ENCODE assay signal across 20 cellular contexts in genomic region chr14:50601405-50601804, GRCh38. TPM values are rescaled to one million over a fixed set of nuclear protein-coding genes. Genes with fewer than 3 reads are reported as not detected.
A peak's percentile ranks its signal among the peaks of the same experiment; 100 is the strongest.
DNase-seq lines count a peak whose midpoint lies in the region; ATAC-seq, FAIRE-seq and TF ChIP-seq lines count a peak whose summit lies in the region.
"Had no signal": no experiment of that assay in that cellular context is flagged by ENCODE, and none has a peak within 500 bp of the region (broad histone marks: within the 10 kb centered on the region; RNA-seq: fewer than 3 reads in every experiment).

No MANE protein-coding gene starts in this region.

- intact Hi-C loops in OCI-LY7 (cut with micrococcal nuclease; ENCODE audit: unreplicated experiment), result loop anchor here (2.0 to 10.0 kb wide), 2 partner anchors 259 to 613 kb away; no protein-coding TSS in a partner anchor

- DNase-seq in GM19239 (ENCODE audit: insufficient read length, low spot score), result no peak
- DNase-seq in OCI-LY7 (ENCODE audit: low spot score), result no peak
- DNase-seq in H1 (ENCODE audit: low read depth in 1 of 2, low spot score in 2 of 2), result no peak
- DNase-seq in trophoblast cell, result peak; percentile 15 to 83
- no peak for DNase-seq in hepatocyte (ENCODE audit: low spot score)
- no peak for DNase-seq in NOMO-1 treated with DMSO at 0.1 percent for 48 hours (lab: John Stamatoyannopoulos, UW; ENCODE audit: unreplicated experiment)
- DNase-seq: activated naive CD4-positive, alpha-beta T cell treated with anti-CD3 and anti-CD28 coated beads for 36 hours; activated T-cell treated with anti-CD3 and anti-CD28 coated beads, Interleukin-2, amount 50 U/mL, for 24 hours; aorta; CD8-positive, alpha-beta T cell; effector memory CD4-positive, alpha-beta T cell; heart left ventricle; left ventricle myocardium inferior; NCI-H1105; NCI-H526 treated with DMSO at 0.1 percent for 48 hours; posterior cingulate gyrus; sigmoid colon had no signal

- FAIRE-seq in GM19239 (lab: Jason Lieb, UNC) (peak; percentile 11), H1 (lab: Jason Lieb, UNC) (no peak)

- ATAC-seq in HG03460 (IDR thresholded peaks at IDR 0.05; ENCODE audit: unreplicated experiment), result no peak
- ATAC-seq: CD8-positive, alpha-beta T cell; stimulated activated effector memory CD8-positive, alpha-beta T cell treated with anti-CD3 and anti-CD28 coated beads, Interleukin-12 subunit alpha, Interleukin-12 subunit beta, amount 100 ng/mL, for 72 hours had no signal

- H3K4me1 ChIP-seq in OCI-LY7 (ENCODE audit: insufficient read depth, low read length, poor library complexity, severe bottlenecking), result no peaks in the 10 kb centered on the region
- H3K4me1 ChIP-seq in H1 (replicated peaks in 1 of 4; ENCODE audit: control insufficient read depth in 3 of 4, insufficient read depth in 4 of 4, low read length in 3 of 4), result peaks cover 0 to 4% (median 0%) of the 10 kb centered on the region in 4 experiments; a peak in 1 of 7 replicates
- H3K4me1 ChIP-seq in trophoblast cell (ENCODE audit: control insufficient read depth in 1 of 2, insufficient read depth in 2 of 2, low read length in 2 of 2), result no peaks in the 10 kb centered on the region
- peaks cover 4% of the 10 kb centered on the region for H3K4me1 ChIP-seq in hepatocyte (ENCODE audit: insufficient read depth)
- H3K4me1 ChIP-seq: sigmoid colon had no signal

- H3K14ac ChIP-seq in H1 (ENCODE audit: insufficient read length), result no peak overlapping the region
- H3K14ac ChIP-seq in trophoblast cell (ENCODE audit: low read length), result no peak overlapping the region

- H3K27me3 ChIP-seq in H1 (replicated peaks in 1 of 4; ENCODE audit: control insufficient read depth in 3 of 4, extremely low read depth in 1 of 4, insufficient read depth in 3 of 4, low read length in 3 of 4) (no peaks in the 10 kb centered on the region), trophoblast cell (ENCODE audit: insufficient read depth, low read length) (no peaks in the 10 kb centered on the region), hepatocyte (no peaks in the 10 kb centered on the region)
- H3K27me3 ChIP-seq: heart left ventricle, sigmoid colon had no signal

- BruUV-seq in OCI-LY7 (replicated peaks; lab: Mats Ljungman, UMichigan), result no TSS peak

- WGBS in H1 (ENCODE audit: extremely low coverage in 1 of 2, insufficient coverage in 1 of 2, insufficient read length in 1 of 2, insufficient replicate concordance in 2 of 2, low coverage in 1 of 2, low lambda C conversion rate in 2 of 2, missing lambda C conversion rate in 1 of 2), 2 experiments, result 80% methylated on average over 2 of the region's 2 CpGs; no CpG with 5 or more reads in 1 of the 2 experiments
- WGBS in trophoblast cell (ENCODE audit: extremely low coverage, insufficient coverage, insufficient read length), result no CpG with 5 or more reads among the region's 2 CpGs
- 97% methylated on average over 2 of the region's 2 CpGs for WGBS in hepatocyte (ENCODE audit: low lambda C conversion rate, missing lambda C conversion rate)

- no peak overlapping the region for H4K91ac ChIP-seq in H1 (replicated peaks; ENCODE audit: insufficient read length, low read length)
- H4K91ac ChIP-seq in trophoblast cell (ENCODE audit: low read depth, low read length), result no peak overlapping the region

- no peak for TF ChIP-seq RAD21 in H1 (IDR thresholded peaks at IDR 0.05 in 1 of 2, conservative IDR thresholded peaks at IDR 0.05 in 1 of 2; ENCODE audit: low read depth in 2 of 2, low read length in 2 of 2)

- H3K4me3 ChIP-seq in OCI-LY7 (ENCODE audit: low read depth, low read length, poor library complexity, severe bottlenecking), result no peak overlapping the region
- H3K4me3 ChIP-seq in H1 (ENCODE audit: extremely low read depth in 1 of 4, insufficient read depth in 2 of 4, low read depth in 3 of 4, low read length in 4 of 4), result no peak overlapping the region
- H3K4me3 ChIP-seq in trophoblast cell (ENCODE audit: low read depth, low read length), result no peak overlapping the region
- H3K4me3 ChIP-seq in hepatocyte, result no peak overlapping the region
- H3K4me3 ChIP-seq: left ventricle myocardium inferior, sigmoid colon, thoracic aorta had no signal

- H3K18ac ChIP-seq in H1 (ENCODE audit: extremely low read depth, low read length), result no peak overlapping the region
- no peak overlapping the region for H3K18ac ChIP-seq in trophoblast cell (ENCODE audit: low read length)

- H2BK5ac ChIP-seq in H1 (ENCODE audit: low read depth, low read length), result no peak overlapping the region
- H2BK5ac ChIP-seq in trophoblast cell (ENCODE audit: low read depth, low read length, poor library complexity), result no peak overlapping the region

- no peak for TF ChIP-seq CTCF in OCI-LY7 (conservative IDR thresholded peaks at IDR 0.05; ENCODE audit: low read length)
- TF ChIP-seq CTCF in H1 (IDR thresholded peaks at IDR 0.05; ENCODE audit: control extremely low read depth in 1 of 3, insufficient read depth in 1 of 3, low read depth in 1 of 3, low read length in 3 of 3), result no peak
- no peak for TF ChIP-seq CTCF in hepatocyte (IDR thresholded peaks at IDR 0.05; ENCODE audit: poor library complexity)

- H4K8ac ChIP-seq in H1 (ENCODE audit: extremely low read depth, insufficient read depth, low read length) (no peak overlapping the region), trophoblast cell (ENCODE audit: low read depth, low read length) (no peak overlapping the region)

- H2AK5ac ChIP-seq in H1 (ENCODE audit: low read depth, low read length) (no peak overlapping the region), trophoblast cell (ENCODE audit: low read length) (no peak overlapping the region)

- no peak overlapping the region for H2BK120ac ChIP-seq in H1 (replicated peaks; ENCODE audit: low read depth, low read length)
- peak overlapping the region; percentile 43 for H2BK120ac ChIP-seq in trophoblast cell (ENCODE audit: insufficient read depth, low read length, poor library complexity)

- no peaks in the 10 kb centered on the region for H3K36me3 ChIP-seq in OCI-LY7 (ENCODE audit: insufficient read depth, low read length)
- no peaks in the 10 kb centered on the region for H3K36me3 ChIP-seq in H1 (ENCODE audit: control insufficient read depth in 2 of 4, insufficient read depth in 4 of 4, low read length in 3 of 4)
- H3K36me3 ChIP-seq in trophoblast cell (ENCODE audit: control insufficient read depth in 1 of 2, insufficient read depth in 2 of 2, low read length in 2 of 2), result no peaks in the 10 kb centered on the region
- H3K36me3 ChIP-seq in hepatocyte (replicated peaks; ENCODE audit: insufficient read depth, low read depth), result no peaks in the 10 kb centered on the region
- H3K36me3 ChIP-seq: heart left ventricle, left ventricle myocardium inferior, thoracic aorta had no signal

- TF ChIP-seq POLR2A in H1 (IDR thresholded peaks at IDR 0.05; ENCODE audit: control extremely low read depth in 1 of 2, low read depth in 2 of 2, low read length in 2 of 2), result no peak

- no peak overlapping the region for H2BK15ac ChIP-seq in H1 (ENCODE audit: low read length)

- TF ChIP-seq EP300 in H1 (IDR thresholded peaks at IDR 0.05; ENCODE audit: borderline replicate concordance in 1 of 2, low read depth in 2 of 2, low read length in 2 of 2), result no peak

- H2BK12ac ChIP-seq in H1 (ENCODE audit: low read depth, low read length) (no peak overlapping the region), trophoblast cell (ENCODE audit: low read length) (no peak overlapping the region)

- H3K4ac ChIP-seq in H1 (replicated peaks; ENCODE audit: insufficient read length, low read depth, low read length) (no peak overlapping the region), trophoblast cell (ENCODE audit: low read depth, low read length) (no peak overlapping the region)

- H3K9me3 ChIP-seq in OCI-LY7 (ENCODE audit: low read length), result no peaks in the 10 kb centered on the region
- H3K9me3 ChIP-seq in H1 (ENCODE audit: insufficient read depth in 2 of 2, low read depth in 1 of 2, low read length in 1 of 2), result no peaks in the 10 kb centered on the region
- no peaks in the 10 kb centered on the region for H3K9me3 ChIP-seq in trophoblast cell (ENCODE audit: insufficient read depth, low read depth, low read length)
- no peaks in the 10 kb centered on the region for H3K9me3 ChIP-seq in hepatocyte (ENCODE audit: low read depth)
- H3K9me3 ChIP-seq: heart left ventricle, left ventricle myocardium inferior, sigmoid colon, thoracic aorta had no signal

- CTCF ChIA-PET in OCI-LY7 (lab: Charles Lee; ENCODE audit: unreplicated experiment), result interaction anchor here (0.7 to 1.1 kb wide), 2 partner anchors 22 to 190 kb away, joined by 3 read pairs; no protein-coding TSS in a partner anchor
- CTCF ChIA-PET in H1 (lab: Charles Lee; ENCODE audit: partially characterized antibody), result interaction anchor here (0.6 to 7.0 kb wide), 19 partner anchors 10 to 258 kb away, joined by 3 to 65 read pairs (median 3); no protein-coding TSS in a partner anchor

- H3K9me2 ChIP-seq in OCI-LY7 (ENCODE audit: insufficient read depth, low read length) (no peaks in the 10 kb centered on the region), hepatocyte (replicated peaks; ENCODE audit: insufficient read depth) (no peaks in the 10 kb centered on the region)

- no peaks in the 10 kb centered on the region for H3K79me1 ChIP-seq in H1 (ENCODE audit: low read depth, low read length)
- H3K79me1 ChIP-seq in trophoblast cell (ENCODE audit: low read length), result peaks cover 2% of the 10 kb centered on the region

- H3K4me2 ChIP-seq in OCI-LY7 (ENCODE audit: low read length) (no peak overlapping the region), H1 (ENCODE audit: insufficient read depth in 1 of 2, low read depth in 2 of 2, low read length in 2 of 2) (no peak overlapping the region), trophoblast cell (ENCODE audit: low read length) (no peak overlapping the region), hepatocyte (no peak overlapping the region)

- H3K23ac ChIP-seq in H1 (ENCODE audit: insufficient read length) (no peak overlapping the region), trophoblast cell (ENCODE audit: low read length) (no peak overlapping the region)

- no peaks in the 10 kb centered on the region for H3K79me2 ChIP-seq in OCI-LY7 (ENCODE audit: insufficient read depth, low read depth, low read length)
- H3K79me2 ChIP-seq in H1 (ENCODE audit: control insufficient read depth in 1 of 2, insufficient read depth in 2 of 2, low read length in 2 of 2), result no peaks in the 10 kb centered on the region
- H3K79me2 ChIP-seq in trophoblast cell (ENCODE audit: control insufficient read depth, insufficient read depth, low read length, poor library complexity), result no peaks in the 10 kb centered on the region
- H3K79me2 ChIP-seq in hepatocyte, result no peaks in the 10 kb centered on the region

- no peak overlapping the region for H3K56ac ChIP-seq in H1 (replicated peaks; ENCODE audit: insufficient read length, low read depth, low read length)

- H4K20me1 ChIP-seq in OCI-LY7 (ENCODE audit: insufficient read depth, low read length) (no peaks in the 10 kb centered on the region), H1 (replicated peaks in 1 of 2; ENCODE audit: control insufficient read depth in 1 of 2, insufficient read depth in 2 of 2, low read length in 2 of 2) (no peaks in the 10 kb centered on the region), hepatocyte (ENCODE audit: insufficient read depth, poor library complexity, severe bottlenecking) (no peaks in the 10 kb centered on the region)

- H3K27ac ChIP-seq in OCI-LY7 (ENCODE audit: low read depth, low read length, poor library complexity, severe bottlenecking) (no peak overlapping the region), H1 (ENCODE audit: low read depth, low read length) (no peak overlapping the region), trophoblast cell (ENCODE audit: low read depth, low read length) (no peak overlapping the region), hepatocyte (no peak overlapping the region)
- H3K27ac ChIP-seq: heart left ventricle, left ventricle myocardium inferior, sigmoid colon, thoracic aorta had no signal

- H2AFZ ChIP-seq in OCI-LY7 (ENCODE audit: low read length), result 0 out of 2 replicates have a peak overlapping the region, but pooled peaks have one; percentile 12
- no peak overlapping the region for H2AFZ ChIP-seq in H1 (ENCODE audit: low read length)
- H2AFZ ChIP-seq in trophoblast cell (ENCODE audit: insufficient read depth, low read length, poor library complexity), result no peak overlapping the region
- H2AFZ ChIP-seq in hepatocyte, result no peak overlapping the region

- H3K9ac ChIP-seq in H1 (replicated peaks in 1 of 4; ENCODE audit: extremely low read depth in 1 of 4, low read depth in 3 of 4, low read length in 3 of 4) (no peak overlapping the region), trophoblast cell (ENCODE audit: low read length) (no peak overlapping the region)

- no peak overlapping the region for H2BK20ac ChIP-seq in H1 (ENCODE audit: low read length)

- no peak overlapping the region for H4K12ac ChIP-seq in trophoblast cell (ENCODE audit: low read depth, low read length)

- H3K23me2 ChIP-seq in H1 (ENCODE audit: low read depth, low read length), result no peaks in the 10 kb centered on the region; the same call in 1 of the 2 replicates

- POLR2A ChIA-PET in OCI-LY7 (lab: Charles Lee) (interaction anchor here (0.6 to 1.3 kb wide), 5 partner anchors 15 to 409 kb away, joined by 3 to 14 read pairs (median 4); no protein-coding TSS in a partner anchor), H1 (lab: Charles Lee; ENCODE audit: partially characterized antibody) (interaction anchor here (0.6 to 0.8 kb wide), 4 partner anchors 41 to 1016 kb away, joined by 3 read pairs; partner anchors contain the start of genes ATL1 and SAV1)

- peak overlapping the region; percentile 60 for H4K5ac ChIP-seq in H1 (ENCODE audit: insufficient read length, low read depth, low read length)

RNA-seq across cellular contexts. Expression of gene ATL1, which starts 41.5 kb away (rescaled TPM):
- 0.28 and 0.82 TPM in 2 replicates for total RNA-seq in OCI-LY7 (2014; rRNA removed; shearing (Covaris generic))
- total RNA-seq in OCI-LY7 (2022), result 1.1 and 1.6 TPM in 2 replicates
- total RNA-seq in H1 (2021; fragmentation: NEBNext Ultra II Directional; extraction: Animal tissue kit (Norgen Biotek cat#: 25700)), result 4.2 and 5.9 TPM in 2 replicates
- 2.1 and 4.0 TPM in 2 replicates for polyA plus RNA-seq in H1 (2011; rRNA removed)
- 4.3 TPM for polyA plus RNA-seq in H1 (2011; cell fraction: cytosol; rRNA removed)
- polyA plus RNA-seq in H1 (2011; cell fraction: nucleus; rRNA removed), result 3.4 TPM
- polyA plus RNA-seq in H1 (2012, experiment 1 of 2), result 3.9 to 5.0 TPM (median 4.6 TPM) in 4 replicates
- 0.38 TPM for polyA plus RNA-seq in H1 (2012, experiment 2 of 2)
- 4.5 TPM for polyA plus RNA-seq in H1 (2013, experiment 1 of 2)
- polyA plus RNA-seq in H1 (2013, experiment 2 of 2), result 5.7 TPM
- 6.0 and 7.2 TPM in 2 replicates for polyA minus RNA-seq in H1 (2011; rRNA and poly(A)+ RNA removed)
- polyA minus RNA-seq in H1 (2011; cell fraction: cytosol; rRNA and poly(A)+ RNA removed), result 6.2 TPM
- 8.5 TPM for polyA minus RNA-seq in H1 (2011; cell fraction: nucleus; rRNA and poly(A)+ RNA removed)
- 0.93 and 1.1 TPM in 2 replicates for polyA plus RNA-seq in trophoblast cell (2013)
- 5.1 and 6.0 TPM in 2 replicates for total RNA-seq in hepatocyte
- polyA plus RNA-seq in hepatocyte, result 4.3 and 4.7 TPM in 2 replicates

Comparison
In these comparisons a context has a peak if more than half of its experiments do, and no peak if none do; other contexts are left out.
1. DNase-seq: peak in trophoblast cell (2 of 2); none in GM19239 (single experiment), OCI-LY7 (single experiment), H1 (0 of 2), hepatocyte (single experiment) and NOMO-1 treated with DMSO at 0.1 percent for 48 hours (single experiment).